8 cellular contexts compared by ENCODE assay signal in the genomic region with DNA sequence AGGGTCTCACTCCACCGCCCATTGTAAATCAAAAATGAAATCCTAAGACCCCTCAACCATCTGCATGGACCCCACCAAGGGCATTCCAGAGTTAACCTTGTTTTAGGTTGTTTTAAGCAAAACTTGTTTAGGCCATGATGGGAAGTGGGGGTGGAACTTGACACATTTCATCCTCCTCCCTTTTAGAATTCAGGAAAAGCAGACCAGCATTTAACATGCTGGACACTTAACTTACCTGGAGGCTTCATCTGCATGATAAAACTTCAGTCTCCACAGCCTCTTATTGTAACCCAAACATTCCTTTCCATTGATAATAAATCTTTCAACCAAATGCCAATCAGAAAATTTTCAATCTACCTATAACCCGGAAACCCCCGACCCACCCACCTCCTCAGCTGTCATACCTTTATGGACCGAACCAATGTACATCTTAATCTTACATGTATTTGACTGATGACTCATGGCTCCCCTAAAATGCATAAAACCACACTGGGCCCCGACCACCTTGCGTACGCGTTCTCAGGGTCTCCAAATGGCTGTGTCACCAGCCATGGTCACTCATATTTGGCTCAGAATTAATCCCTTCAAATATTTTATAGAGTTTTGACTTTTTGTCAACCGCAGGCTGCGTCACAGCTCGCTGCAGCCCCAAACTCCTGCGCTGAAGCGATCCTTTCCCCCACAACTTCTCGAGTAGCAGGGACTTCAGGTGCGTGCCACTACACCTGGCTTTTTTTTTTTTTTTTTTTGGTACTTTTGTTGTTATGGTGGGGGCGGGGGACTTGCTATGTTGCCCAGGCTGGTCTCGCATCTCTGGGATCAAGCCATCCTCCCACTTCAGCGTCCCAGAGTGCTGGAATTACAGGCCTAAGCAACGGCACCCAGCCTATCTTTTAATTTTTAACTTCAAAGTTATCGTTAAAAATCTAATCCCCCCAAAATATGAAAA. TPM values are rescaled to one million over a fixed set of nuclear protein-coding genes. Genes with fewer than 3 reads are reported as not detected.
A peak's percentile ranks its signal among the peaks of the same experiment; 100 is the strongest.
DNase-seq lines count a peak whose midpoint lies in the region; ATAC-seq and TF ChIP-seq lines count a peak whose summit lies in the region.

No MANE protein-coding gene starts in this region.

- peaks cover 8% of the 10 kb centered on the region for H3K36me3 Mint-ChIP-seq in activated T-helper 1 cell treated with anti-CD3 and anti-CD28 coated beads, Interleukin-12 subunit alpha, Interleukin-12 subunit beta, Interleukin-2, Interleukin-4 antibody, amounts not matched to agents 30 ng/mL and 10 ng/mL and 1 ng/mL, durations not matched to agents 14 hours and 24 hours and 36 hours (ENCODE audit: low read depth)
- peaks cover 0 to 17% (median 0%) of the 10 kb centered on the region in 3 donors for H3K36me3 Mint-ChIP-seq in immature natural killer cell

- TF ChIP-seq CTCF in stomach (IDR thresholded peaks at IDR 0.05), result no peak
- TF ChIP-seq CTCF in GM10266 (IDR thresholded peaks at IDR 0.05; ENCODE audit: control insufficient read depth, insufficient read depth, low read depth, missing control alignments), result no peak

- H3K9me3 Mint-ChIP-seq in activated T-helper 1 cell treated with anti-CD3 and anti-CD28 coated beads, Interleukin-12 subunit alpha, Interleukin-12 subunit beta, Interleukin-2, Interleukin-4 antibody, amounts not matched to agents 30 ng/mL and 10 ng/mL and 1 ng/mL, durations not matched to agents 14 hours and 24 hours and 36 hours, result no peaks in the 10 kb centered on the region
- no peaks in the 10 kb centered on the region for H3K9me3 Mint-ChIP-seq in immature natural killer cell

- WGBS in stomach, 5 donors, result 55 to 66% (median 62%) methylated on average over 19 to 20 of the region's 20 CpGs

- peaks cover 32% of the 10 kb centered on the region for H3K4me1 Mint-ChIP-seq in activated T-helper 1 cell treated with anti-CD3 and anti-CD28 coated beads, Interleukin-12 subunit alpha, Interleukin-12 subunit beta, Interleukin-2, Interleukin-4 antibody, amounts not matched to agents 30 ng/mL and 10 ng/mL and 1 ng/mL, durations not matched to agents 14 hours and 24 hours and 36 hours (ENCODE audit: low read depth)
- peaks cover 26 to 45% of the 10 kb centered on the region in 2 donors for H3K4me1 Mint-ChIP-seq in immature natural killer cell

- H3K4me3 Mint-ChIP-seq in activated T-helper 1 cell treated with anti-CD3 and anti-CD28 coated beads, Interleukin-12 subunit alpha, Interleukin-12 subunit beta, Interleukin-2, Interleukin-4 antibody, amounts not matched to agents 30 ng/mL and 10 ng/mL and 1 ng/mL, durations not matched to agents 14 hours and 24 hours and 36 hours, result peak overlapping the region; percentile 94
- H3K4me3 Mint-ChIP-seq in immature natural killer cell, result peak overlapping the region; percentile 92 to 96 (median 94)

- intact Hi-C loops in activated T-helper 1 cell treated with anti-CD3 and anti-CD28 coated beads, Interleukin-12 subunit alpha, Interleukin-12 subunit beta, Interleukin-2, Interleukin-4 antibody, amounts not matched to agents 30 ng/mL and 10 ng/mL and 1 ng/mL, durations not matched to agents 14 hours and 24 hours and 36 hours (cut with micrococcal nuclease), result loop anchor here (5.0 kb wide), 3 partner anchors 400 to 985 kb away; a partner anchor contains a TSS
- intact Hi-C loops in stomach (cut with DNase I; ENCODE audit: low total_unique reads), result loop anchor here (10.0 kb wide), 1 partner anchor 52 kb away; a partner anchor contains a TSS

- H3K27ac ChIP-seq in stomach, result peak overlapping the region in 4 of 5 donors; percentile 98 to 100 (median 98)

- no peak for TF ChIP-seq EP300 in stomach (IDR thresholded peaks at IDR 0.05)

- TF ChIP-seq POLR2A in stomach (IDR thresholded peaks at IDR 0.05), result no peak

- no peaks in the 10 kb centered on the region for H3K9me3 ChIP-seq in stomach

- H3K27ac Mint-ChIP-seq in activated T-helper 1 cell treated with anti-CD3 and anti-CD28 coated beads, Interleukin-12 subunit alpha, Interleukin-12 subunit beta, Interleukin-2, Interleukin-4 antibody, amounts not matched to agents 30 ng/mL and 10 ng/mL and 1 ng/mL, durations not matched to agents 14 hours and 24 hours and 36 hours, result peak overlapping the region; percentile 93
- H3K27ac Mint-ChIP-seq in immature natural killer cell, result peak overlapping the region; percentile 92 to 97 (median 96)

- no peaks in the 10 kb centered on the region for H3K27me3 ChIP-seq in stomach

- H3K4me1 ChIP-seq in stomach, result peaks cover 14 to 36% (median 22%) of the 10 kb centered on the region in 4 donors

- DNase-seq in DMS53 (lab: John Stamatoyannopoulos, UW) (peak; percentile 41), DMS53 treated with DMSO at 0.1 percent for 48 hours (lab: John Stamatoyannopoulos, UW; ENCODE audit: unreplicated experiment) (no peak), immature natural killer cell (no peak), stomach (no peak), GM10266 (ENCODE audit: extremely low spot score) (no peak)
- no peak for DNase-seq in activated T-helper 1 cell treated with anti-CD3 and anti-CD28 coated beads, Interleukin-12 subunit alpha, Interleukin-12 subunit beta, Interleukin-2, Interleukin-4 antibody, amounts not matched to agents 30 ng/mL and 10 ng/mL and 1 ng/mL, durations not matched to agents 14 hours and 24 hours and 36 hours (ENCODE audit: low spot score)

- H3K36me3 ChIP-seq in stomach, result peaks cover 5 to 37% (median 23%) of the 10 kb centered on the region in 4 donors

- peak overlapping the region; percentile 55 to 89 (median 69) for H3K4me3 ChIP-seq in stomach

- ATAC-seq in HG02884 (IDR thresholded peaks at IDR 0.05; ENCODE audit: unreplicated experiment), result no peak
- ATAC-seq in HG02623 (IDR thresholded peaks at IDR 0.05; ENCODE audit: unreplicated experiment), result no peak

- no peaks in the 10 kb centered on the region for H3K27me3 Mint-ChIP-seq in activated T-helper 1 cell treated with anti-CD3 and anti-CD28 coated beads, Interleukin-12 subunit alpha, Interleukin-12 subunit beta, Interleukin-2, Interleukin-4 antibody, amounts not matched to agents 30 ng/mL and 10 ng/mL and 1 ng/mL, durations not matched to agents 14 hours and 24 hours and 36 hours (ENCODE audit: insufficient read depth)
- peaks cover 0 to 12% (median 10%) of the 10 kb centered on the region in 3 donors for H3K27me3 Mint-ChIP-seq in immature natural killer cell (ENCODE audit: low read depth in 3 of 3)

RNA-seq across cellular contexts. Expression of a gene that starts 0.9 kb away (rescaled TPM):
- total RNA-seq in activated T-helper 1 cell treated with anti-CD3 and anti-CD28 coated beads, Interleukin-12 subunit alpha, Interleukin-12 subunit beta, Interleukin-2, Interleukin-4 antibody, amounts not matched to agents 30 ng/mL and 10 ng/mL and 1 ng/mL, durations not matched to agents 14 hours and 24 hours and 36 hours, result 45.8 and 47.4 TPM in 2 replicates
- polyA plus RNA-seq in immature natural killer cell (10 to 100 TPM; 65.0 to 81.0 (median 67.8) TPM), stomach (10 to 100 TPM; 17.3 to 20.6 (median 19.6) TPM)
- total RNA-seq in stomach, result 10 to 100 TPM; 15.2 to 82.0 (median 53.8) TPM

RNA-seq across cellular contexts. Expression of a gene that starts 56.0 kb away (rescaled TPM):
- total RNA-seq in activated T-helper 1 cell treated with anti-CD3 and anti-CD28 coated beads, Interleukin-12 subunit alpha, Interleukin-12 subunit beta, Interleukin-2, Interleukin-4 antibody, amounts not matched to agents 30 ng/mL and 10 ng/mL and 1 ng/mL, durations not matched to agents 14 hours and 24 hours and 36 hours, result 24.8 and 26.8 TPM in 2 replicates
- polyA plus RNA-seq in immature natural killer cell, result 10 to 100 TPM; 53.5 to 69.6 (median 54.0) TPM
- 10 to 100 TPM; 17.9 to 96.0 (median 34.2) TPM for total RNA-seq in stomach
- 10 to 100 TPM; 37.0 to 45.8 (median 42.0) TPM for polyA plus RNA-seq in stomach
